In the genomic region with DNA sequence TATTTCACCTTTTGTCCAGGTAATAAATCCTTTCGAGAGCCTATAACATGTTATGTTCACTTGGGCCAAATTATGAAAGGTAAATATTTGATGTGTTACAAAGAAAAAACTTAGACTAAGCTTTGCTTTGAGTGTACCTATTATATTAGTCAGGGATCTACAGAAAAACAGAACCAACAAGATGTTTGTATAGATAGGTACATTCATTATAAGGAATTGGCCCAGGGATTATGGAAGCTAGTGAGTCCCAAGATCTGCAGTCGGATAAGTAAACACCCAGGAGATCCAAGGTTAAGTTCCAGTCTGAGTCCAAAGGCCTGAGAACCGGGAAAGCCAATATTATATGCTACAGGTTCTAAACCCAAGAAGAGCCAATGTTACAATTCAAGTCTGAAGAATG, we compare ENCODE assay signal across 14 cellular contexts.
DNase-seq lines count a peak whose midpoint lies in the region; ATAC-seq and TF ChIP-seq lines count a peak whose summit lies in the region.
"Had no signal": no experiment of that assay in that cellular context is flagged by ENCODE, and none has a peak within 500 bp of the region (broad histone marks: within the 10 kb centered on the region; RNA-seq: fewer than 3 reads in every experiment).

No MANE protein-coding gene starts in this region.

- ATAC-seq in GM18520 (IDR thresholded peaks at IDR 0.05; ENCODE audit: unreplicated experiment), result no peak
- ATAC-seq: A549; CD8-positive, alpha-beta T cell had no signal

- peak overlapping the region; percentile 53 for H3K27ac ChIP-seq in VCaP
- H3K27ac ChIP-seq: A549; BLaER1 treated with 17β-estradiol and CSF1 and Interleukin-3, amounts not matched to agents 10 nM and 100 nM had no signal

- no peak for TF ChIP-seq CTCF in LNCaP clone FGC (IDR thresholded peaks at IDR 0.05; ENCODE audit: control insufficient read depth, extremely low read depth, insufficient read depth)
- no peak for TF ChIP-seq CTCF in VCaP (conservative IDR thresholded peaks at IDR 0.05)

- no peak overlapping the region for H3K4me3 ChIP-seq in LNCaP clone FGC (ENCODE audit: low read depth, low read length)
- H3K4me3 ChIP-seq: A549; BLaER1 treated with 17β-estradiol and CSF1 and Interleukin-3, amounts not matched to agents 10 nM and 100 nM had no signal

- DNase-seq in LNCaP clone FGC (ENCODE audit: low read depth) (peak; percentile 61), NCI-H774 (lab: John Stamatoyannopoulos, UW) (no peak), foreskin melanocyte (no peak)
- DNase-seq: AML-193; Caco-2; Calu3; CD4-positive, alpha-beta T cell; CD8-positive, alpha-beta T cell; DMS79 treated with DMSO at 0.1 percent for 48 hours; GF-D8 had no signal
